8 cellular contexts compared by ENCODE assay signal in the genomic region with DNA sequence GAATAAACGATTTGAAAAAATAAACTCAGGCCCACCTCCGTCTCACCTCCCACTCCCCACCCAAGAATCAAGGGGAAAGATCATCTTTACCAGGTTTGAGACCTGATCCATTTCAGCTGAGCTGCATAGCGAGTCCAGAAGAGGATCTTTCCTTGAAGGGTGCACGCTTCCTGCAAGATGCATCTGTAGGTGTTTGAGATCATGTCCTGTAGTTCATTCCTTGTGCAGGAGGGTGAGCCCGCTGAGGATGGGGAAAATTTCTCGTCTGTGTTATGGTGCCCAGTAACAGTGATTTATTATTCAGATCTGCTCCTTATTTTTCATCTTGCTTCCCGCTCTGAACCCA. TPM values are rescaled to one million over a fixed set of nuclear protein-coding genes. Genes with fewer than 3 reads are reported as not detected.
DNase-seq lines count a peak whose midpoint lies in the region; FAIRE-seq and TF ChIP-seq lines count a peak whose summit lies in the region.

No MANE protein-coding gene starts in this region.

- H3K27me3 ChIP-seq in ectodermal cell (ENCODE audit: control insufficient read depth, insufficient read depth, low read length, poor library complexity, severe bottlenecking) (no peaks in the 10 kb centered on the region), neutrophil (no peaks in the 10 kb centered on the region)

- H3K4me3 ChIP-seq in ectodermal cell (ENCODE audit: insufficient read depth, low read depth, low read length) (peak overlapping the region; percentile 60), neutrophil (ENCODE audit: low read depth in 1 of 2, low read length in 1 of 2) (peak overlapping the region; percentile 83 to 91)

- H3K4me1 ChIP-seq in ectodermal cell (ENCODE audit: control insufficient read depth, insufficient read depth, low read length): peaks cover 32% of the 10 kb centered on the region
- peaks cover 48 to 56% of the 10 kb centered on the region in 2 experiments for H3K4me1 ChIP-seq in neutrophil (ENCODE audit: control insufficient read depth in 1 of 2, insufficient read depth in 1 of 2, low read depth in 1 of 2, low read length in 1 of 2)

- H3K27ac ChIP-seq in ectodermal cell (ENCODE audit: insufficient read depth, low read depth, low read length, poor library complexity, severe bottlenecking): peak overlapping the region; percentile 91
- H3K27ac ChIP-seq in neutrophil: peak overlapping the region; percentile 81

- WGBS in ectodermal cell, 2 experiments: 30 to 31% methylated on average over 7 of the region's 7 CpGs

- no peaks in the 10 kb centered on the region for H3K9me3 ChIP-seq in ectodermal cell (ENCODE audit: control insufficient read depth, low read length)
- no peaks in the 10 kb centered on the region for H3K9me3 ChIP-seq in neutrophil

- peak; percentile 51 for DNase-seq in DMS79 treated with DMSO at 0.1 percent for 48 hours (lab: John Stamatoyannopoulos, UW)
- DNase-seq in NCI-H69 (lab: John Stamatoyannopoulos, UW): peak; percentile 52
- DNase-seq in UCSD-AML1 (lab: John Stamatoyannopoulos, UW; ENCODE audit: unreplicated experiment): no peak
- DNase-seq in activated CD4-positive, alpha-beta T cell treated with anti-CD3 and anti-CD28 coated beads for 48 hours: no peak
- DNase-seq in mucosa of gallbladder (ENCODE audit: low spot score): no peak
- DNase-seq in H54 (ENCODE audit: insufficient read length, low spot score): no peak

- no peak for TF ChIP-seq POLR2A in H54 (IDR thresholded peaks at IDR 0.05; ENCODE audit: low read depth, low read length)

- H3K36me3 ChIP-seq in ectodermal cell (ENCODE audit: control insufficient read depth, insufficient read depth, low read length) (no peaks in the 10 kb centered on the region), neutrophil (no peaks in the 10 kb centered on the region)

- no peak for TF ChIP-seq CTCF in neutrophil (IDR thresholded peaks at IDR 0.05)

- no peak for FAIRE-seq in H54 (lab: Jason Lieb, UNC)

RNA-seq across cellular contexts. Expression of a gene that starts 0.6 kb away (rescaled TPM):
- polyA plus RNA-seq in ectodermal cell (2013, experiment 1 of 4): 25.3 TPM
- 28.3 TPM for polyA plus RNA-seq in ectodermal cell (2013, experiment 2 of 4)
- polyA plus RNA-seq in ectodermal cell (2013, experiment 3 of 4): 21.9 TPM
- polyA plus RNA-seq in ectodermal cell (2013, experiment 4 of 4): 20.3 TPM
- total RNA-seq in mucosa of gallbladder: 7.3 TPM

RNA-seq across cellular contexts. Expression of a gene that starts 0.8 kb away (rescaled TPM):
- polyA plus RNA-seq in ectodermal cell (2013, experiment 1 of 4): 13.1 TPM
- polyA plus RNA-seq in ectodermal cell (2013, experiment 2 of 4): 10.1 TPM
- polyA plus RNA-seq in ectodermal cell (2013, experiment 3 of 4): 8.9 TPM
- 12.6 TPM for polyA plus RNA-seq in ectodermal cell (2013, experiment 4 of 4)
- total RNA-seq in mucosa of gallbladder: 33.7 TPM

RNA-seq across cellular contexts. Expression of a gene that starts 26.8 kb away (rescaled TPM):
- 554 TPM for polyA plus RNA-seq in ectodermal cell (2013, experiment 1 of 4)
- 549 TPM for polyA plus RNA-seq in ectodermal cell (2013, experiment 2 of 4)
- polyA plus RNA-seq in ectodermal cell (2013, experiment 3 of 4): 378 TPM
- polyA plus RNA-seq in ectodermal cell (2013, experiment 4 of 4): 387 TPM
- total RNA-seq in mucosa of gallbladder: 197 TPM

Comparison
In these comparisons a context has a peak if more than half of its experiments do, and no peak if none do; other contexts are left out.
1. DNase-seq: peak in DMS79 treated with DMSO at 0.1 percent for 48 hours (single experiment) and NCI-H69 (single experiment); none in UCSD-AML1 (single experiment), activated CD4-positive, alpha-beta T cell treated with anti-CD3 and anti-CD28 coated beads for 48 hours (single experiment), mucosa of gallbladder (single experiment) and H54 (single experiment).